In the genomic region with DNA sequence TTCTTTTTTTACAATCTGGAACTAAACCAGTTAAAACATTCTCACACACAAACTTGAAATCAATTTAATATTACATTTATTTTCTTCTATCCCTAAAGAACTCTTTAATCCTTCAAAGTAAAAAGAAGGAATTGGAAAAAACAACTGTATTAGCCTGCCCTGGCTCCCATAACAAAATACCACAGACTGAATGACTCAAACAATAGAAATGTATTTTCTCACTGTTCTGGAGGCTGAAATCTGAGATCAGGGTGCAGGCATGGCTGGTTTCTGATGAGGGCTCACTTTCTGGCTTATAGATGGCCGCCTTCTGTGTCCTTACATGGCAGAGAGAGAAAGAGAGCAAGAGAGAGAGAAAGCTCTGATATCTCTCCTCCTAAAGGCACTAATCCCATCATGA, we compare ENCODE assay signal across 17 cellular contexts.
DNase-seq lines count a peak whose midpoint lies in the region; ATAC-seq and TF ChIP-seq lines count a peak whose summit lies in the region.
"Had no signal": no experiment of that assay in that cellular context is flagged by ENCODE, and none has a peak within 500 bp of the region (broad histone marks: within the 10 kb centered on the region; RNA-seq: fewer than 3 reads in every experiment).

No MANE protein-coding gene starts in this region.

- no TSS peak for BruUV-seq in IMR-90 (replicated peaks; lab: Mats Ljungman, UMichigan)

- H3K18ac ChIP-seq in IMR-90 (ENCODE audit: low read depth, low read length) = no peak overlapping the region

- no peak overlapping the region for H2AK5ac ChIP-seq in IMR-90 (ENCODE audit: low read depth, low read length)

- peak; percentile 62 for ATAC-seq in IMR-90 (ENCODE audit: low read depth)
- no peak for ATAC-seq in right cardiac atrium
- no peak for ATAC-seq in heart left ventricle
- ATAC-seq: GM23338, HCT116, Right ventricle myocardium inferior had no signal

- in situ Hi-C loops in IMR-90 (cut with MboI; ENCODE audit: low sequenced_read_pairs) = loop anchor here (25.0 kb wide), 1 partner anchor 934 kb away; no protein-coding TSS in a partner anchor
- in situ Hi-C loops in astrocyte of the spinal cord (cut with HindIII; ENCODE audit: low sequenced_read_pairs) = no loop called here

- intact Hi-C loops in IMR-90 (cut with micrococcal nuclease) = no loop called here
- intact Hi-C loops in right cardiac atrium (cut with DNase I) = no loop called here
- intact Hi-C loops in heart left ventricle (cut with DNase I) = no loop called here

- H3K4me3 ChIP-seq in ACC112 (ENCODE audit: low read depth, low read length) (no peak overlapping the region), IMR-90 (ENCODE audit: insufficient read depth, low read depth, low read length) (no peak overlapping the region), astrocyte of the spinal cord (ENCODE audit: low read depth, low read length) (no peak overlapping the region), right cardiac atrium (ENCODE audit: low read length) (no peak overlapping the region), heart left ventricle (no peak overlapping the region)
- H3K4me3 ChIP-seq: GM23338 had no signal

- H2AFZ ChIP-seq in ACC112 (ENCODE audit: low read length, unreplicated experiment) (no peak overlapping the region), IMR-90 (replicated peaks; ENCODE audit: low read length, poor library complexity) (no peak overlapping the region)
- H2AFZ ChIP-seq: GM23338 had no signal

- H2BK15ac ChIP-seq in IMR-90 (ENCODE audit: low read depth, low read length) = no peak overlapping the region

- no peak overlapping the region for H3K14ac ChIP-seq in IMR-90 (replicated peaks; ENCODE audit: low read depth, low read length)

- no peak overlapping the region for H3K23ac ChIP-seq in IMR-90 (ENCODE audit: low read depth, low read length)

- CTCF ChIA-PET in IMR-90 (lab: Yijun Ruan, JAX) = no interaction called here

- no peak overlapping the region for H2BK120ac ChIP-seq in IMR-90 (ENCODE audit: low read depth, low read length)

- no peak overlapping the region for H2BK5ac ChIP-seq in IMR-90 (ENCODE audit: low read depth, low read length, poor library complexity, severe bottlenecking)

- peaks cover 10% of the 10 kb centered on the region for H3K4me1 ChIP-seq in ACC112 (ENCODE audit: control insufficient read depth, insufficient read depth, low read length, unreplicated experiment)
- no peaks in the 10 kb centered on the region for H3K4me1 ChIP-seq in IMR-90 (ENCODE audit: control insufficient read depth, insufficient read depth, low read length)
- no peaks in the 10 kb centered on the region for H3K4me1 ChIP-seq in right cardiac atrium (ENCODE audit: control insufficient read depth, insufficient read depth, low read length)
- no peaks in the 10 kb centered on the region for H3K4me1 ChIP-seq in heart left ventricle

- no peak overlapping the region for H4K8ac ChIP-seq in IMR-90 (ENCODE audit: low read depth in 2 of 2, low read length in 2 of 2)

- H3K27ac ChIP-seq in ACC112 (ENCODE audit: low read depth, low read length) (peak overlapping the region; percentile 58), IMR-90 (ENCODE audit: insufficient read depth, low read length) (no peak overlapping the region), right cardiac atrium (ENCODE audit: low read length) (no peak overlapping the region), heart left ventricle (no peak overlapping the region)

- no peak overlapping the region for H3K56ac ChIP-seq in IMR-90 (ENCODE audit: extremely low read depth, insufficient read depth, low read length)

- no peaks in the 10 kb centered on the region for H3K9me1 ChIP-seq in IMR-90 (ENCODE audit: insufficient read depth, low read length)

- no peak for TF ChIP-seq CTCF in IMR-90 (conservative IDR thresholded peaks at IDR 0.05; ENCODE audit: low read depth, low read length)
- TF ChIP-seq CTCF in astrocyte of the spinal cord (IDR thresholded peaks at IDR 0.05; ENCODE audit: low read depth, low read length) = no peak
- no peak for TF ChIP-seq CTCF in heart left ventricle (IDR thresholded peaks at IDR 0.05)

- dilution Hi-C loops in IMR-90 (cut with HindIII; ENCODE audit: low sequenced_read_pairs, unreplicated experiment) = no loop called here

- POLR2A ChIA-PET in IMR-90 (lab: Charles Lee; ENCODE audit: unreplicated experiment) = no interaction called here

- H3K27me3 ChIP-seq in ACC112 (ENCODE audit: insufficient read depth, low read length) (no peaks in the 10 kb centered on the region), IMR-90 (ENCODE audit: control insufficient read depth, insufficient read depth, low read length) (no peaks in the 10 kb centered on the region), right cardiac atrium (ENCODE audit: control insufficient read depth, insufficient read depth) (no peaks in the 10 kb centered on the region), heart left ventricle (peaks cover 0 to 3% (median 0%) of the 10 kb centered on the region in 9 donors)

- TF ChIP-seq POLR2A in IMR-90 (IDR thresholded peaks at IDR 0.05; ENCODE audit: low read depth, low read length) (no peak), heart left ventricle (IDR thresholded peaks at IDR 0.05) (no peak)

- H3K79me2 ChIP-seq in ACC112 (ENCODE audit: control insufficient read depth, insufficient read depth, low read length, unreplicated experiment) = no peaks in the 10 kb centered on the region

- H2AK9ac ChIP-seq in IMR-90 (replicated peaks; ENCODE audit: low read depth, low read length, poor library complexity) = no peak overlapping the region

- H3K79me1 ChIP-seq in IMR-90 (ENCODE audit: low read depth in 1 of 2, low read length in 2 of 2) = no peaks in the 10 kb centered on the region

- no peak overlapping the region for H4K91ac ChIP-seq in IMR-90 (ENCODE audit: insufficient read depth, low read depth, low read length)

- H3K36me3 ChIP-seq in ACC112 (ENCODE audit: insufficient read depth, low read length) = no peaks in the 10 kb centered on the region
- H3K36me3 ChIP-seq in IMR-90 (ENCODE audit: control insufficient read depth, insufficient read depth, low read length) = no peaks in the 10 kb centered on the region
- no peaks in the 10 kb centered on the region for H3K36me3 ChIP-seq in heart left ventricle

- H3K9ac ChIP-seq in IMR-90 (ENCODE audit: low read depth, low read length) = no peak overlapping the region

- no CpG with 5 or more reads among the region's 1 CpG for WGBS in IMR-90 (ENCODE audit: extremely low coverage in 2 of 2, insufficient read length in 1 of 2), 2 experiments
- WGBS in right cardiac atrium = 95% methylated on average over 1 of the region's 1 CpG
- WGBS in heart left ventricle, 4 donors = 88 to 96% (median 92%) methylated on average over 1 of the region's 1 CpG

- H4K5ac ChIP-seq in IMR-90 (ENCODE audit: low read depth, low read length) = no peak overlapping the region

- DNase-seq in IMR-90 = peak; percentile 5
- DNase-seq in astrocyte of the spinal cord (ENCODE audit: low read depth, low spot score) = peak; percentile 60
- peak; percentile 72 for DNase-seq in iris pigment epithelial cell (ENCODE audit: low read depth)
- no peak for DNase-seq in medulla oblongata (ENCODE audit: extremely low spot score)
- no peak for DNase-seq in NCI-H748 (lab: John Stamatoyannopoulos, UW; ENCODE audit: unreplicated experiment)
- DNase-seq in right cardiac atrium = no peak
- no peak for DNase-seq in heart left ventricle
- DNase-seq: C1 segment of cervical spinal cord, DMS79 treated with DMSO at 0.1 percent for 48 hours, GF-D8, NCI-H1436, NCI-H2029 treated with DMSO at 0.1 percent for 48 hours, NCI-H510A had no signal

- no peak overlapping the region for H3K4me2 ChIP-seq in IMR-90 (ENCODE audit: low read depth, low read length)
- H3K4me2 ChIP-seq: GM23338 had no signal

- H3K9me3 ChIP-seq in IMR-90 (ENCODE audit: control insufficient read depth, insufficient read depth, low read length) = no peaks in the 10 kb centered on the region; the same call in 1 of the 2 replicates
- H3K9me3 ChIP-seq in right cardiac atrium (ENCODE audit: control insufficient read depth, low read length) = no peaks in the 10 kb centered on the region
- no peaks in the 10 kb centered on the region for H3K9me3 ChIP-seq in heart left ventricle

- H4K20me1 ChIP-seq in IMR-90 (ENCODE audit: insufficient read depth, low read length) = no peaks in the 10 kb centered on the region

- H2BK20ac ChIP-seq in IMR-90 (ENCODE audit: low read depth, low read length) = no peak overlapping the region

- no peak for TF ChIP-seq RAD21 in IMR-90 (IDR thresholded peaks at IDR 0.05; ENCODE audit: low read length)

- no peak overlapping the region for H3K4ac ChIP-seq in IMR-90 (ENCODE audit: low read depth, low read length)

TF ChIP-seq in IMR-90, 13 proteins besides CTCF, POLR2A, EP300 and RAD21 (continues in another document):
- TF ChIP-seq, protein P1, sequence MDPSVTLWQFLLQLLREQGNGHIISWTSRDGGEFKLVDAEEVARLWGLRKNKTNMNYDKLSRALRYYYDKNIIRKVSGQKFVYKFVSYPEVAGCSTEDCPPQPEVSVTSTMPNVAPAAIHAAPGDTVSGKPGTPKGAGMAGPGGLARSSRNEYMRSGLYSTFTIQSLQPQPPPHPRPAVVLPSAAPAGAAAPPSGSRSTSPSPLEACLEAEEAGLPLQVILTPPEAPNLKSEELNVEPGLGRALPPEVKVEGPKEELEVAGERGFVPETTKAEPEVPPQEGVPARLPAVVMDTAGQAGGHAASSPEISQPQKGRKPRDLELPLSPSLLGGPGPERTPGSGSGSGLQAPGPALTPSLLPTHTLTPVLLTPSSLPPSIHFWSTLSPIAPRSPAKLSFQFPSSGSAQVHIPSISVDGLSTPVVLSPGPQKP (IDR thresholded peaks at IDR 0.05; ENCODE audit: borderline replicate concordance, low read depth, low read length) = no peak
- no peak for TF ChIP-seq MAZ (IDR thresholded peaks at IDR 0.05; ENCODE audit: borderline replicate concordance, low read depth, low read length)
- TF ChIP-seq NFE2L2 (IDR thresholded peaks at IDR 0.05; ENCODE audit: low read depth, low read length) = no peak
- TF ChIP-seq SMC3 (IDR thresholded peaks at IDR 0.05; ENCODE audit: low read depth, low read length) = no peak
- TF ChIP-seq, protein P2, sequence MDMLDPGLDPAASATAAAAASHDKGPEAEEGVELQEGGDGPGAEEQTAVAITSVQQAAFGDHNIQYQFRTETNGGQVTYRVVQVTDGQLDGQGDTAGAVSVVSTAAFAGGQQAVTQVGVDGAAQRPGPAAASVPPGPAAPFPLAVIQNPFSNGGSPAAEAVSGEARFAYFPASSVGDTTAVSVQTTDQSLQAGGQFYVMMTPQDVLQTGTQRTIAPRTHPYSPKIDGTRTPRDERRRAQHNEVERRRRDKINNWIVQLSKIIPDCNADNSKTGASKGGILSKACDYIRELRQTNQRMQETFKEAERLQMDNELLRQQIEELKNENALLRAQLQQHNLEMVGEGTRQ (IDR thresholded peaks at IDR 0.05; ENCODE audit: low read depth, low read length) = no peak
- no peak for TF ChIP-seq RFX5 (IDR thresholded peaks at IDR 0.05; ENCODE audit: low read depth, low read length)
- no peak for TF ChIP-seq RCOR1 (IDR thresholded peaks at IDR 0.05; ENCODE audit: insufficient replicate concordance, low read length)
- TF ChIP-seq BHLHE40 (IDR thresholded peaks at IDR 0.05; ENCODE audit: low read depth, low read length) = no peak
- no peak for TF ChIP-seq CHD1 (IDR thresholded peaks at IDR 0.05; ENCODE audit: low read depth, low read length)
- TF ChIP-seq MAFK (IDR thresholded peaks at IDR 0.05; ENCODE audit: low read depth, low read length) = no peak
- TF ChIP-seq FOS (IDR thresholded peaks at IDR 0.05; ENCODE audit: low read depth, low read length) = no peak

Comparison
In these comparisons a context has a peak if more than half of its experiments do, and no peak if none do; other contexts are left out.
1. DNase-seq: peak in IMR-90 (single experiment), astrocyte of the spinal cord (single experiment) and iris pigment epithelial cell (single experiment); none in medulla oblongata (single experiment), NCI-H748 (single experiment), right cardiac atrium (0 of 3) and heart left ventricle (0 of 5).